12 cellular contexts compared by ENCODE assay signal in the genomic region with DNA sequence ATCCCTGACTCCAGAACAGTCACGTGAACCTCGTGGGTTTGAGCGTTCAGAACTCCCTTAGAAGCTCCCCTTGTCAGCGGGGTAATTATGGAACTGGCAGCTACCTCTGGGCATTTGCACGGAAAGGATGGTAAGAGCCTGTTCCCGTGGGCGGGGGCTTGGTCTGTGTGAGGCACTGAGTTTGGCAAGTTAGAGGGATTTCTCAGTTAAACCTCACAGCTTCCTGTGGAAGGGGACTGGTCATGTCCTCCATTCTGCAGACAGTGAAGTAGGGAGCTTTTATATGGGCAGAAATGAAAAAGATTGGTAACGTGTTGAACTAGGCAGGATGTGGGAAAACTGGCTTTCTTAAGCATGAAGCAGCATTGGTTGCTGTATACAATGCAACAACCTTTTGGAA. TPM values are rescaled to one million over a fixed set of nuclear protein-coding genes. Genes with fewer than 3 reads are reported as not detected.
DNase-seq lines count a peak whose midpoint lies in the region; ATAC-seq and TF ChIP-seq lines count a peak whose summit lies in the region.
"Had no signal": no experiment of that assay in that cellular context is flagged by ENCODE, and none has a peak within 500 bp of the region (broad histone marks: within the 10 kb centered on the region; RNA-seq: fewer than 3 reads in every experiment).

No MANE protein-coding gene starts in this region.

- H3K4me3 Mint-ChIP-seq in CD4-positive, alpha-beta memory T cell, result peak overlapping the region in 7 of 8 donors; percentile 15 to 67 (median 57)
- H3K4me3 Mint-ChIP-seq in GM23338, result no peak overlapping the region; the same call in 2 of the 3 replicates
- H3K4me3 Mint-ChIP-seq in activated CD4-positive, alpha-beta memory T cell treated with anti-CD3 and anti-CD28 coated beads, Interleukin-2, amount 10 ng/mL, durations not matched to agents 7 days and 5 days, result no peak overlapping the region

- H2AFZ ChIP-seq in GM23338, result no peak overlapping the region

- H3K9me3 Mint-ChIP-seq in CD4-positive, alpha-beta memory T cell, result no peaks in the 10 kb centered on the region
- H3K9me3 Mint-ChIP-seq in GM23338, result no peaks in the 10 kb centered on the region
- no peaks in the 10 kb centered on the region for H3K9me3 Mint-ChIP-seq in activated CD4-positive, alpha-beta memory T cell treated with anti-CD3 and anti-CD28 coated beads, Interleukin-2, amount 10 ng/mL, durations not matched to agents 7 days and 5 days

- peaks cover 18% of the 10 kb centered on the region; the same call in 1 of the 2 replicates for H3F3A ChIP-seq in GM23338 (replicated peaks; ENCODE audit: low read depth)

- no peaks in the 10 kb centered on the region for H3K27me3 ChIP-seq in CD4-positive, alpha-beta memory T cell (ENCODE audit: insufficient read depth, low read length)
- H3K27me3 ChIP-seq in GM23338 (ENCODE audit: insufficient read depth), result no peaks in the 10 kb centered on the region

- no peaks in the 10 kb centered on the region for H3K36me3 Mint-ChIP-seq in CD4-positive, alpha-beta memory T cell
- H3K36me3 Mint-ChIP-seq in GM23338 (ENCODE audit: low read depth), result peaks cover 2% of the 10 kb centered on the region; the same call in 1 of the 3 replicates
- H3K36me3 Mint-ChIP-seq in activated CD4-positive, alpha-beta memory T cell treated with anti-CD3 and anti-CD28 coated beads, Interleukin-2, amount 10 ng/mL, durations not matched to agents 7 days and 5 days (ENCODE audit: low read depth), result no peaks in the 10 kb centered on the region

- H3K4me3 ChIP-seq in CD4-positive, alpha-beta memory T cell (ENCODE audit: low read length in 2 of 2), result no peak overlapping the region
- H3K4me3 ChIP-seq in GM23338, result no peak overlapping the region
- H3K4me3 ChIP-seq in mucosa of descending colon, result no peak overlapping the region

- DNase-seq in CD4-positive, alpha-beta memory T cell, result no peak
- no peak for DNase-seq in GM23338 (ENCODE audit: low spot score)
- DNase-seq in activated CD4-positive, alpha-beta memory T cell treated with anti-CD3 and anti-CD28 coated beads, Interleukin-2, amount 10 ng/mL, durations not matched to agents 7 days and 5 days, result peak; percentile 37
- no peak for DNase-seq in mucosa of descending colon
- DNase-seq in SK-N-DZ (ENCODE audit: low spot score), result no peak
- no peak for DNase-seq in NK-92 treated with Interleukin-12 subunit alpha and Interleukin-12 subunit beta, amount 100 ng/mL, for 24 hours (lab: John Stamatoyannopoulos, UW)
- DNase-seq in activated gamma-delta T cell (lab: John Stamatoyannopoulos, UW), result no peak
- DNase-seq: central memory CD4-positive, alpha-beta T cell; T1000 had no signal

- peaks cover 89% of the 10 kb centered on the region for H3K79me2 ChIP-seq in GM23338 (replicated peaks; ENCODE audit: insufficient read depth)

- CTCF ChIA-PET in CD4-positive, alpha-beta memory T cell (lab: Charles Lee; ENCODE audit: partially characterized antibody), result interaction anchor here (2.2 kb wide), 1 partner anchor 17 kb away, joined by 7 read pairs; no protein-coding TSS in a partner anchor
- CTCF ChIA-PET in activated CD4-positive, alpha-beta memory T cell treated with anti-CD3 and anti-CD28 coated beads, Interleukin-2, amount 10 ng/mL, durations not matched to agents 7 days and 5 days (lab: Charles Lee), result interaction anchor here (1.0 kb wide), 1 partner anchor 33 kb away, joined by 4 read pairs; no protein-coding TSS in a partner anchor

- no peak overlapping the region for H3K27ac ChIP-seq in CD4-positive, alpha-beta memory T cell (ENCODE audit: low read depth, low read length)
- peak overlapping the region; percentile 11; the same call in 1 of the 2 replicates for H3K27ac ChIP-seq in GM23338 (ENCODE audit: low read depth)

- intact Hi-C loops in CD4-positive, alpha-beta memory T cell (cut with micrococcal nuclease), result no loop called here
- intact Hi-C loops in mucosa of descending colon (cut with DNase I, micrococcal nuclease), result no loop called here

- POLR2A ChIA-PET in CD4-positive, alpha-beta memory T cell (lab: Charles Lee; ENCODE audit: partially characterized antibody), result interaction anchor here (0.8 kb wide), 1 partner anchor 17 kb away, joined by 3 read pairs; no protein-coding TSS in a partner anchor
- POLR2A ChIA-PET in activated CD4-positive, alpha-beta memory T cell treated with anti-CD3 and anti-CD28 coated beads, Interleukin-2, amount 10 ng/mL, durations not matched to agents 7 days and 5 days (lab: Charles Lee), result interaction anchor here (1.7 kb wide), 1 partner anchor 17 kb away, joined by 9 read pairs; a partner anchor contains a TSS

- TF ChIP-seq CTCF in GM23338 (conservative IDR thresholded peaks at IDR 0.05; ENCODE audit: low read depth in 2 of 2) (no peak), mucosa of descending colon (IDR thresholded peaks at IDR 0.05) (no peak)

- peaks cover 7% of the 10 kb centered on the region; the same call in 1 of the 2 replicates for H4K20me1 ChIP-seq in GM23338 (replicated peaks; ENCODE audit: insufficient read depth)

- H3K9me3 ChIP-seq in CD4-positive, alpha-beta memory T cell (ENCODE audit: control insufficient read depth in 1 of 2, low read length in 2 of 2), result no peaks in the 10 kb centered on the region
- no peaks in the 10 kb centered on the region for H3K9me3 ChIP-seq in mucosa of descending colon

- no peaks in the 10 kb centered on the region for H3K36me3 ChIP-seq in CD4-positive, alpha-beta memory T cell (ENCODE audit: insufficient read depth, low read length)
- H3K36me3 ChIP-seq in GM23338 (ENCODE audit: insufficient read depth), result no peaks in the 10 kb centered on the region
- H3K36me3 ChIP-seq in mucosa of descending colon (ENCODE audit: low read depth), result no peaks in the 10 kb centered on the region

- H3K27me3 Mint-ChIP-seq in CD4-positive, alpha-beta memory T cell, result peaks cover 4 to 9% of the 10 kb centered on the region in 2 donors
- peaks cover 18% of the 10 kb centered on the region for H3K27me3 Mint-ChIP-seq in GM23338 (ENCODE audit: insufficient read depth, low read depth, poor library complexity)
- peaks cover 17% of the 10 kb centered on the region for H3K27me3 Mint-ChIP-seq in activated CD4-positive, alpha-beta memory T cell treated with anti-CD3 and anti-CD28 coated beads, Interleukin-2, amount 10 ng/mL, durations not matched to agents 7 days and 5 days

- no peaks in the 10 kb centered on the region for H3K9me2 ChIP-seq in GM23338 (ENCODE audit: insufficient read depth)

- H3K4me2 ChIP-seq in GM23338, result peak overlapping the region; percentile 67; the same call in 1 of the 2 replicates

- ATAC-seq in GM23338, result no peak
- peak; percentile 9 for ATAC-seq in mucosa of descending colon
- no peak for ATAC-seq in HG02642 (IDR thresholded peaks at IDR 0.05; ENCODE audit: poor library complexity, unreplicated experiment)

- H3K4me1 Mint-ChIP-seq in CD4-positive, alpha-beta memory T cell, result peaks cover 7 to 21% (median 12%) of the 10 kb centered on the region in 4 donors
- H3K4me1 Mint-ChIP-seq in GM23338, result peaks cover 57% of the 10 kb centered on the region
- peaks cover 23% of the 10 kb centered on the region for H3K4me1 Mint-ChIP-seq in activated CD4-positive, alpha-beta memory T cell treated with anti-CD3 and anti-CD28 coated beads, Interleukin-2, amount 10 ng/mL, durations not matched to agents 7 days and 5 days

- H3K4me1 ChIP-seq in CD4-positive, alpha-beta memory T cell (ENCODE audit: insufficient read depth, low read length), result peaks cover 6% of the 10 kb centered on the region
- H3K4me1 ChIP-seq in GM23338 (ENCODE audit: insufficient read depth) (peaks cover 34% of the 10 kb centered on the region), mucosa of descending colon (ENCODE audit: low read depth) (no peaks in the 10 kb centered on the region)

- H3K27ac Mint-ChIP-seq in CD4-positive, alpha-beta memory T cell, result peak overlapping the region in 1 of 7 donors; percentile 52
- peak overlapping the region; percentile 76 for H3K27ac Mint-ChIP-seq in GM23338
- peak overlapping the region; percentile 0 for H3K27ac Mint-ChIP-seq in activated CD4-positive, alpha-beta memory T cell treated with anti-CD3 and anti-CD28 coated beads, Interleukin-2, amount 10 ng/mL, durations not matched to agents 7 days and 5 days

TF ChIP-seq in GM23338, 12 proteins besides CTCF, POLR2A, EP300 and RAD21 (continues in another document):
- TF ChIP-seq CREB1 (CRISPR knock-in tag; IDR thresholded peaks at IDR 0.05; ENCODE audit: low read depth) (no peak), STAT1 (IDR thresholded peaks at IDR 0.05; ENCODE audit: unreplicated experiment) (no peak), POLR2AphosphoS5 (IDR thresholded peaks at IDR 0.05; ENCODE audit: low read depth) (no peak), ZNF331 (CRISPR knock-in tag; IDR thresholded peaks at IDR 0.05; ENCODE audit: low read depth) (no peak)

RNA-seq across cellular contexts. Expression of a gene that starts 16.0 kb away (rescaled TPM):
- total RNA-seq in CD4-positive, alpha-beta memory T cell, result not detected
- polyA plus RNA-seq in CD4-positive, alpha-beta memory T cell, result not detected
- total RNA-seq in GM23338 (2014; rRNA removed; shearing (Covaris generic)), result 48.7 and 58.2 TPM in 2 replicates
- 11.1 and 11.9 TPM in 2 replicates for polyA plus RNA-seq in GM23338 (2016; fragmentation: Nextera tagmentation; extraction: Ambion mirVana)
- total RNA-seq in activated CD4-positive, alpha-beta memory T cell treated with anti-CD3 and anti-CD28 coated beads, Interleukin-2, amount 10 ng/mL, durations not matched to agents 7 days and 5 days, result under 1 TPM; 0.08 to 0.15 TPM
- 10 to 100 TPM in 1 of 3 donors, 1 to 10 TPM in 2; 1.9 to 15.9 (median 3.2) TPM for total RNA-seq in mucosa of descending colon
- 16.5 and 20.9 TPM in 2 replicates for polyA plus RNA-seq in SK-N-DZ (2014; cell fraction: cytosol; rRNA removed)
- 20.6 and 23.2 TPM in 2 replicates for polyA plus RNA-seq in SK-N-DZ (2014; cell fraction: nucleus; rRNA removed)

RNA-seq across cellular contexts. Expression of a gene that starts 53.1 kb away (rescaled TPM):
- total RNA-seq in CD4-positive, alpha-beta memory T cell, result not detected
- under 1 TPM in 1 of 2 donors, not detected in 1; 0.19 TPM for polyA plus RNA-seq in CD4-positive, alpha-beta memory T cell
- 28.4 and 29.9 TPM in 2 replicates for total RNA-seq in GM23338 (2014; rRNA removed; shearing (Covaris generic))
- 11.2 and 12.0 TPM in 2 replicates for polyA plus RNA-seq in GM23338 (2016; fragmentation: Nextera tagmentation; extraction: Ambion mirVana)
- under 1 TPM in 1 of 2 experiments, not detected in 1; 0.25 TPM for total RNA-seq in activated CD4-positive, alpha-beta memory T cell treated with anti-CD3 and anti-CD28 coated beads, Interleukin-2, amount 10 ng/mL, durations not matched to agents 7 days and 5 days
- total RNA-seq in mucosa of descending colon, result not detected
- not detected in 2 replicates for polyA plus RNA-seq in SK-N-DZ (2014; cell fraction: cytosol; rRNA removed)
- polyA plus RNA-seq in SK-N-DZ (2014; cell fraction: nucleus; rRNA removed), result not detected in 2 replicates
- total RNA-seq: M059J, right cardiac atrium had no signal
- polyA plus RNA-seq: right cardiac atrium had no signal

Comparison
In these comparisons a context has a peak if more than half of its experiments do, and no peak if none do; other contexts are left out.
1. H3K4me3 Mint-ChIP-seq: peak in CD4-positive, alpha-beta memory T cell (7 of 8); none in GM23338 (single experiment) and activated CD4-positive, alpha-beta memory T cell treated with anti-CD3 and anti-CD28 coated beads, Interleukin-2, amount 10 ng/mL, durations not matched to agents 7 days and 5 days (single experiment).
2. RNA of a gene that starts 53.1 kb away (total RNA-seq): 28.4 to 29.9 TPM in GM23338; 0.25 TPM in activated CD4-positive, alpha-beta memory T cell treated with anti-CD3 and anti-CD28 coated beads, Interleukin-2, amount 10 ng/mL, durations not matched to agents 7 days and 5 days, not detected in CD4-positive, alpha-beta memory T cell and not detected in mucosa of descending colon; every median in the first group is over 10 times any median in the second.